9 cellular contexts compared by ENCODE assay signal in the genomic region with DNA sequence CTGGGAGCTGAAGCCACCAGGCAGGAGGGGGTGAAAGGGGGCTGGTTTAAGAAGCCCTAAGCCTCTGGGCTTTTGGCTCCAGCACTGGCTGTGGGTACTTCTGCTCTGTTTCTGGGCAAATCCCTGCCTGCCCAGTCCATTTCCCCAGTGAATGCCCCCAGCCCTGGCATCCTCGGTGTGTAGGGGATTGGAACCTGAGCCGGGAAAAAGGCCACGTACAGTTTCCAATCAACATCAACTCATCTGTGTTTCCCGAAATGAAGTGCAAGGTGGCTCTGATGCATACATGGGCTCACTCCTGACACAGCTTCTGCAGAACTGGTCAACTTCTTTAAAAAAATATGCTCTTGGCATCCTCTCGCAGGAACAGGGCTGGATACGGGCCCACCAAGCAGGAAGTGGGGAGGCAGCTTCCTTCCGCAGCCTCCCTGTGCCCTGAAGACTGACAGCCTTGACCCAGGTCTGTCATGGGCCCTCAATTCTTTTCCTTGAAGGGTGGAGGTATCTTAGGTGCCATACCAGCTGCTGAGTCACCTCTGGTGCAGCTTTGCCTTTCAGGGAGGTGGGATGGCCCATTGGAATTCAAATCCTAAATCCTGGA.
DNase-seq lines count a peak whose midpoint lies in the region; ATAC-seq, FAIRE-seq and TF ChIP-seq lines count a peak whose summit lies in the region.
"Had no signal": no experiment of that assay in that cellular context is flagged by ENCODE, and none has a peak within 500 bp of the region (broad histone marks: within the 10 kb centered on the region; RNA-seq: fewer than 3 reads in every experiment).

No MANE protein-coding gene starts in this region.

- DNase-seq in GM12891 (ENCODE audit: insufficient read length, low spot score) (no peak), midbrain (lab: John Stamatoyannopoulos, UW) (no peak), kidney tubule cell (ENCODE audit: low spot score) (no peak)
- DNase-seq in activated CD8-positive, alpha-beta T cell treated with anti-CD3 and anti-CD28 coated beads for 36 hours: peak; percentile 20

- peak overlapping the region; percentile 29 to 44 for H3K27ac ChIP-seq in liver (ENCODE audit: low read depth in 1 of 2, low read length in 2 of 2)

- peaks cover 0 to 15% (median 8%) of the 10 kb centered on the region in 4 donors for H3K4me1 ChIP-seq in liver (ENCODE audit: control insufficient read depth in 4 of 4, insufficient read depth in 4 of 4, low read length in 3 of 4)

- no peaks in the 10 kb centered on the region for H3K27me3 ChIP-seq in liver (ENCODE audit: control insufficient read depth in 4 of 4, insufficient read depth in 4 of 4, low read length in 3 of 4)

- FAIRE-seq in GM12891 (lab: Jason Lieb, UNC): peak; percentile 43
- FAIRE-seq: endometrium had no signal

- H3K36me3 ChIP-seq in liver (ENCODE audit: control insufficient read depth in 4 of 4, insufficient read depth in 3 of 4, low read depth in 1 of 4, low read length in 3 of 4): peaks cover 0 to 7% (median 2%) of the 10 kb centered on the region in 4 donors

- TF ChIP-seq CTCF in activated CD8-positive, alpha-beta T cell treated with anti-CD3 and anti-CD28 coated beads for 36 hours (IDR thresholded peaks at IDR 0.05): no peak
- TF ChIP-seq CTCF in liver (IDR thresholded peaks at IDR 0.05; ENCODE audit: low read depth, low read length, missing input control): no peak

- no peak overlapping the region for H3K9ac ChIP-seq in liver (ENCODE audit: low read depth in 1 of 2, low read length in 2 of 2)

- H3K9me3 ChIP-seq in liver (ENCODE audit: control insufficient read depth in 4 of 4, low read length in 3 of 4): no peaks in the 10 kb centered on the region

- no peak overlapping the region for H3K4me3 ChIP-seq in liver (ENCODE audit: low read depth in 1 of 3, low read length in 3 of 3)

- H3K27ac Mint-ChIP-seq in activated CD8-positive, alpha-beta T cell treated with anti-CD3 and anti-CD28 coated beads for 36 hours: peak overlapping the region; percentile 58

- ATAC-seq in HG02571 (IDR thresholded peaks at IDR 0.05; ENCODE audit: unreplicated experiment) (peak; percentile 8), HG03565 (IDR thresholded peaks at IDR 0.05; ENCODE audit: unreplicated experiment) (no peak), GM19324 (IDR thresholded peaks at IDR 0.05; ENCODE audit: low FRiP score, unreplicated experiment) (no peak)
- ATAC-seq in activated CD8-positive, alpha-beta T cell treated with anti-CD3 and anti-CD28 coated beads for 36 hours: peak; percentile 40

- intact Hi-C loops in activated CD8-positive, alpha-beta T cell treated with anti-CD3 and anti-CD28 coated beads for 36 hours (cut with micrococcal nuclease): loop anchor here (10.0 kb wide), 1 partner anchor 182 kb away; no protein-coding TSS in a partner anchor

- no peak for TF ChIP-seq RAD21 in liver (IDR thresholded peaks at IDR 0.05)

- H3K27me3 Mint-ChIP-seq in activated CD8-positive, alpha-beta T cell treated with anti-CD3 and anti-CD28 coated beads for 36 hours: no peaks in the 10 kb centered on the region

- H3K4me1 Mint-ChIP-seq in activated CD8-positive, alpha-beta T cell treated with anti-CD3 and anti-CD28 coated beads for 36 hours (ENCODE audit: low read depth): peaks cover 19% of the 10 kb centered on the region

- H3K36me3 Mint-ChIP-seq in activated CD8-positive, alpha-beta T cell treated with anti-CD3 and anti-CD28 coated beads for 36 hours (ENCODE audit: low read depth): peaks cover 4% of the 10 kb centered on the region

- CTCF ChIA-PET in activated CD8-positive, alpha-beta T cell treated with anti-CD3 and anti-CD28 coated beads for 36 hours (lab: Charles Lee): interaction anchor here (0.8 to 1.5 kb wide), 2 partner anchors 41 to 87 kb away, joined by 3 to 14 read pairs; no protein-coding TSS in a partner anchor

- no peak overlapping the region for H3K4me3 Mint-ChIP-seq in activated CD8-positive, alpha-beta T cell treated with anti-CD3 and anti-CD28 coated beads for 36 hours

- TF ChIP-seq POLR2A in GM12891 (IDR thresholded peaks at IDR 0.05; ENCODE audit: low read depth, low read length): no peak

- 72% methylated on average over 7 of the region's 7 CpGs for WGBS in liver

- no peaks in the 10 kb centered on the region for H3K9me3 Mint-ChIP-seq in activated CD8-positive, alpha-beta T cell treated with anti-CD3 and anti-CD28 coated beads for 36 hours

- POLR2A ChIA-PET in activated CD8-positive, alpha-beta T cell treated with anti-CD3 and anti-CD28 coated beads for 36 hours (lab: Charles Lee): no interaction called here

TF ChIP-seq in GM12891, 5 proteins besides CTCF, POLR2A, EP300 and RAD21:
- TF ChIP-seq TAF1 (IDR thresholded peaks at IDR 0.05; ENCODE audit: low read depth, low read length) (no peak), POLR2AphosphoS5 (IDR thresholded peaks at IDR 0.05; ENCODE audit: low read depth, low read length) (no peak), POU2F2 (IDR thresholded peaks at IDR 0.05; ENCODE audit: low read depth, low read length) (no peak)

TF ChIP-seq in liver, 16 proteins besides CTCF, POLR2A, EP300 and RAD21:
- TF ChIP-seq NR2F2 (IDR thresholded peaks at IDR 0.05) (peak; percentile 6), GABPA (IDR thresholded peaks at IDR 0.05 in 1 of 2, conservative IDR thresholded peaks at IDR 0.05 in 1 of 2) (no peak), HNF4G (IDR thresholded peaks at IDR 0.05) (no peak)
TF ChIP-seq in liver: peak in this region for 1.

Comparison
In these comparisons a context has a peak if more than half of its experiments do, and no peak if none do; other contexts are left out.
1. ATAC-seq: peak in HG02571 (single experiment) and activated CD8-positive, alpha-beta T cell treated with anti-CD3 and anti-CD28 coated beads for 36 hours (single experiment); none in HG03565 (single experiment) and GM19324 (single experiment).